ENCODE assay signal across 8 cellular contexts in genomic region chr1:153510984-153511410, GRCh38. TPM values are rescaled to one million over a fixed set of nuclear protein-coding genes. Genes with fewer than 3 reads are reported as not detected.
DNase-seq lines count a peak whose midpoint lies in the region; ATAC-seq and TF ChIP-seq lines count a peak whose summit lies in the region.

No MANE protein-coding gene starts in this region.

- H3K4me1 Mint-ChIP-seq in activated T-cell treated with anti-CD3 and anti-CD28 coated beads, Interleukin-2, amount 50 U/mL, for 4 hours (ENCODE audit: low read depth): peaks cover 9% of the 10 kb centered on the region
- peaks cover 10% of the 10 kb centered on the region for H3K4me1 Mint-ChIP-seq in neural progenitor cell

- no peaks in the 10 kb centered on the region for H3K27me3 Mint-ChIP-seq in activated T-cell treated with anti-CD3 and anti-CD28 coated beads, Interleukin-2, amount 50 U/mL, for 4 hours (ENCODE audit: low read depth)
- H3K27me3 Mint-ChIP-seq in neural progenitor cell (ENCODE audit: insufficient read depth, low read depth): peaks cover 3% of the 10 kb centered on the region

- H3K4me2 ChIP-seq in KMS-11: peak overlapping the region; percentile 18
- no peak overlapping the region for H3K4me2 ChIP-seq in fibroblast of lung (ENCODE audit: extremely low read depth, insufficient read depth, low read length)
- no peak overlapping the region for H3K4me2 ChIP-seq in neural progenitor cell

- H3K9me3 Mint-ChIP-seq in activated T-cell treated with anti-CD3 and anti-CD28 coated beads, Interleukin-2, amount 50 U/mL, for 4 hours: no peaks in the 10 kb centered on the region
- H3K9me3 Mint-ChIP-seq in neural progenitor cell: no peaks in the 10 kb centered on the region

- H3K9ac ChIP-seq in KMS-11 (peak overlapping the region; percentile 23; the same call in 1 of the 2 replicates), fibroblast of lung (ENCODE audit: insufficient read depth, low read length) (no peak overlapping the region), neural progenitor cell (no peak overlapping the region)

- no peaks in the 10 kb centered on the region for H3K9me3 ChIP-seq in Peyer's patch
- no peaks in the 10 kb centered on the region for H3K9me3 ChIP-seq in fibroblast of lung (ENCODE audit: control insufficient read depth, insufficient read depth, low read depth, low read length)
- H3K9me3 ChIP-seq in neural progenitor cell (ENCODE audit: low read depth): no peaks in the 10 kb centered on the region

- no peaks in the 10 kb centered on the region for H3K27me3 ChIP-seq in KMS-11 (ENCODE audit: insufficient read depth, low read depth)
- H3K27me3 ChIP-seq in Peyer's patch: no peaks in the 10 kb centered on the region
- H3K27me3 ChIP-seq in fibroblast of lung (ENCODE audit: control insufficient read depth, insufficient read depth, low read length): no peaks in the 10 kb centered on the region
- H3K27me3 ChIP-seq in neural progenitor cell: peaks cover 6% of the 10 kb centered on the region

- H3K79me2 ChIP-seq in KMS-11 (ENCODE audit: insufficient read depth, low read depth) (no peaks in the 10 kb centered on the region), fibroblast of lung (ENCODE audit: control insufficient read depth, insufficient read depth, low read length) (no peaks in the 10 kb centered on the region), neural progenitor cell (ENCODE audit: low read depth) (no peaks in the 10 kb centered on the region)

- no peaks in the 10 kb centered on the region for H3K36me3 Mint-ChIP-seq in activated T-cell treated with anti-CD3 and anti-CD28 coated beads, Interleukin-2, amount 50 U/mL, for 4 hours (ENCODE audit: insufficient read depth)
- H3K36me3 Mint-ChIP-seq in neural progenitor cell: no peaks in the 10 kb centered on the region

- no peak overlapping the region for H3K4me3 ChIP-seq in KMS-11 (IDR thresholded peaks at IDR 0.05; ENCODE audit: insufficient read depth, low read depth, low read length)
- H3K4me3 ChIP-seq in Peyer's patch: no peak overlapping the region
- no peak overlapping the region for H3K4me3 ChIP-seq in fibroblast of lung (replicated peaks in 1 of 4; ENCODE audit: control extremely low read depth in 1 of 4, insufficient read depth in 1 of 4, low read depth in 3 of 4, low read length in 4 of 4)
- H3K4me3 ChIP-seq in neural progenitor cell: no peak overlapping the region

- peaks cover 3% of the 10 kb centered on the region for H3F3A ChIP-seq in neural progenitor cell (ENCODE audit: low read depth)

- H4K20me1 ChIP-seq in KMS-11 (ENCODE audit: insufficient read depth) (no peaks in the 10 kb centered on the region), fibroblast of lung (ENCODE audit: control insufficient read depth, extremely low read depth, insufficient read depth, low read length) (no peaks in the 10 kb centered on the region), neural progenitor cell (ENCODE audit: low read depth) (no peaks in the 10 kb centered on the region)

- H2AFZ ChIP-seq in KMS-11 (ENCODE audit: low read depth) (peak overlapping the region; percentile 80), fibroblast of lung (ENCODE audit: low read length) (peak overlapping the region; percentile 73), neural progenitor cell (replicated peaks) (peak overlapping the region; percentile 85)

- peaks cover 10% of the 10 kb centered on the region for H3K4me1 ChIP-seq in KMS-11 (ENCODE audit: low read depth, poor library complexity, severe bottlenecking)
- peaks cover 0 to 21% (median 0%) of the 10 kb centered on the region in 4 donors for H3K4me1 ChIP-seq in Peyer's patch
- H3K4me1 ChIP-seq in fibroblast of lung (ENCODE audit: control insufficient read depth, extremely low read depth, insufficient read depth, low read length): peaks cover 18% of the 10 kb centered on the region
- H3K4me1 ChIP-seq in neural progenitor cell: no peaks in the 10 kb centered on the region

- ATAC-seq in activated T-cell treated with anti-CD3 and anti-CD28 coated beads, Interleukin-2, amount 50 U/mL, for 4 hours: peak; percentile 91 to 95
- ATAC-seq in HG02885 (IDR thresholded peaks at IDR 0.05; ENCODE audit: poor library complexity, unreplicated experiment): no peak

- TF ChIP-seq CTCF in KMS-11 (conservative IDR thresholded peaks at IDR 0.05; ENCODE audit: low read depth, low read length): peak; percentile 100
- peak; percentile 49 to 94 (median 88) for TF ChIP-seq CTCF in Peyer's patch (IDR thresholded peaks at IDR 0.05)
- TF ChIP-seq CTCF in fibroblast of lung (conservative IDR thresholded peaks at IDR 0.05 in 1 of 2, IDR thresholded peaks at IDR 0.05 in 1 of 2; ENCODE audit: low read depth in 1 of 2, low read length in 2 of 2): peak; percentile 95 to 98
- peak; percentile 96 for TF ChIP-seq CTCF in neural progenitor cell (IDR thresholded peaks at IDR 0.05)

- DNase-seq in DMS79 treated with DMSO at 0.1 percent for 48 hours (lab: John Stamatoyannopoulos, UW): peak; percentile 74
- DNase-seq in Peyer's patch: peak; percentile 72 to 91 (median 85)
- DNase-seq in activated T-cell treated with anti-CD3 and anti-CD28 coated beads, Interleukin-2, amount 50 U/mL, for 4 hours: peak; percentile 78
- DNase-seq in fibroblast of lung (ENCODE audit: low read depth in 2 of 2): peak; percentile 71 to 77
- peak; percentile 92 for DNase-seq in neural progenitor cell (ENCODE audit: low spot score)
- DNase-seq in stromal cell of bone marrow (ENCODE audit: low read depth): peak; percentile 38

- H3K36me3 ChIP-seq in KMS-11 (ENCODE audit: insufficient read depth) (no peaks in the 10 kb centered on the region), Peyer's patch (no peaks in the 10 kb centered on the region), fibroblast of lung (ENCODE audit: control insufficient read depth, insufficient read depth, low read length) (no peaks in the 10 kb centered on the region), neural progenitor cell (no peaks in the 10 kb centered on the region)

- H3K27ac ChIP-seq in KMS-11 (no peak overlapping the region), Peyer's patch (no peak overlapping the region), fibroblast of lung (ENCODE audit: insufficient read depth, low read length) (no peak overlapping the region), neural progenitor cell (no peak overlapping the region)

- no peak for TF ChIP-seq POLR2A in Peyer's patch (IDR thresholded peaks at IDR 0.05)

- H3K27ac Mint-ChIP-seq in neural progenitor cell: no peak overlapping the region

- no peak overlapping the region for H3K4me3 Mint-ChIP-seq in activated T-cell treated with anti-CD3 and anti-CD28 coated beads, Interleukin-2, amount 50 U/mL, for 4 hours
- no peak overlapping the region for H3K4me3 Mint-ChIP-seq in neural progenitor cell

RNA-seq across cellular contexts. Expression of gene S100A6, which starts 24.8 kb away (rescaled TPM):
- total RNA-seq in Peyer's patch (100 to 1,000 TPM; 321 to 366 (median 334) TPM), fibroblast of lung (2,061 and 4,042 TPM in 2 replicates), neural progenitor cell (ENCODE audit: low replicate concordance) (0.34 TPM in 1 of 2 replicates, not detected in the other)
- 100 to 1,000 TPM; 133 to 188 (median 134) TPM for total RNA-seq in activated T-cell treated with anti-CD3 and anti-CD28 coated beads, Interleukin-2, amount 50 U/mL, for 4 hours
- polyA plus RNA-seq in fibroblast of lung: 1,280 and 2,637 TPM in 2 replicates
- 5,317 and 10,273 TPM in 2 replicates for polyA plus RNA-seq in fibroblast of lung (2012)
- polyA minus RNA-seq in fibroblast of lung (ENCODE audit: low replicate concordance): 895 and 1,329 TPM in 2 replicates

RNA-seq across cellular contexts. Expression of gene S100A5, which starts 29.7 kb away (rescaled TPM):
- total RNA-seq in Peyer's patch: not detected
- 1 to 10 TPM in 1 of 3 donors, under 1 TPM in 2; 0.74 to 2.5 (median 0.95) TPM for total RNA-seq in activated T-cell treated with anti-CD3 and anti-CD28 coated beads, Interleukin-2, amount 50 U/mL, for 4 hours
- not detected in 2 replicates for total RNA-seq in fibroblast of lung
- polyA plus RNA-seq in fibroblast of lung: 0.20 and 0.24 TPM in 2 replicates
- 0.55 and 0.76 TPM in 2 replicates for polyA plus RNA-seq in fibroblast of lung (2012)
- polyA minus RNA-seq in fibroblast of lung (ENCODE audit: low replicate concordance): not detected in 2 replicates
- not detected in 2 replicates for total RNA-seq in neural progenitor cell (ENCODE audit: low replicate concordance)

RNA-seq across cellular contexts. Expression of gene S100A4, which starts 34.6 kb away (rescaled TPM):
- total RNA-seq in Peyer's patch (100 to 1,000 TPM in 1 of 4 donors, 10 to 100 TPM in 3; 38.2 to 435 (median 53.6) TPM), fibroblast of lung (85.3 and 287 TPM in 2 replicates), neural progenitor cell (ENCODE audit: low replicate concordance) (22.4 and 34.3 TPM in 2 replicates)
- total RNA-seq in activated T-cell treated with anti-CD3 and anti-CD28 coated beads, Interleukin-2, amount 50 U/mL, for 4 hours: 10 to 100 TPM; 19.6 to 40.3 (median 21.7) TPM
- polyA plus RNA-seq in fibroblast of lung: 371 and 928 TPM in 2 replicates
- polyA plus RNA-seq in fibroblast of lung (2012): 543 and 1,139 TPM in 2 replicates
- polyA minus RNA-seq in fibroblast of lung (ENCODE audit: low replicate concordance): 124 and 266 TPM in 2 replicates

RNA-seq across cellular contexts. Expression of gene S100A3, which starts 38.1 kb away (rescaled TPM):
- total RNA-seq in Peyer's patch (not detected), fibroblast of lung (1.8 and 6.8 TPM in 2 replicates), neural progenitor cell (ENCODE audit: low replicate concordance) (not detected in 2 replicates)
- total RNA-seq in activated T-cell treated with anti-CD3 and anti-CD28 coated beads, Interleukin-2, amount 50 U/mL, for 4 hours: not detected
- 11.5 and 14.8 TPM in 2 replicates for polyA plus RNA-seq in fibroblast of lung
- polyA plus RNA-seq in fibroblast of lung (2012): 13.0 and 17.9 TPM in 2 replicates
- 18.6 and 45.0 TPM in 2 replicates for polyA minus RNA-seq in fibroblast of lung (ENCODE audit: low replicate concordance)

RNA-seq across cellular contexts. Expression of gene S100A7, which starts 50.5 kb away (rescaled TPM):
- not detected for total RNA-seq in Peyer's patch
- not detected for total RNA-seq in activated T-cell treated with anti-CD3 and anti-CD28 coated beads, Interleukin-2, amount 50 U/mL, for 4 hours
- not detected in 2 replicates for total RNA-seq in fibroblast of lung
- not detected in 2 replicates for polyA plus RNA-seq in fibroblast of lung
- polyA plus RNA-seq in fibroblast of lung (2012): not detected in 2 replicates
- polyA minus RNA-seq in fibroblast of lung (ENCODE audit: low replicate concordance): not detected in 2 replicates
- total RNA-seq in neural progenitor cell (ENCODE audit: low replicate concordance): not detected in 2 replicates

Comparison
In these comparisons a context has a peak if more than half of its experiments do, and no peak if none do; other contexts are left out.
1. DNase-seq: peak in every context shown above with its lines; median percentile 92 in neural progenitor cell; 85 in Peyer's patch; 78 in activated T-cell treated with anti-CD3 and anti-CD28 coated beads, Interleukin-2, amount 50 U/mL, for 4 hours; 74 in DMS79 treated with DMSO at 0.1 percent for 48 hours; 74 in fibroblast of lung; 38 in stromal cell of bone marrow.
2. RNA of gene S100A6, which starts 24.8 kb away (total RNA-seq): 2,061 to 4,042 TPM in fibroblast of lung, 321 to 366 TPM in Peyer's patch and 133 to 188 TPM in activated T-cell treated with anti-CD3 and anti-CD28 coated beads, Interleukin-2, amount 50 U/mL, for 4 hours; 0.34 TPM in neural progenitor cell; every median in the first group is over 10 times any median in the second.
3. Peak in every context shown above with its lines, with median percentiles within 50 percentile points of each other: H2AFZ ChIP-seq and CTCF ChIP-seq.